17 cellular contexts compared by ENCODE assay signal in genomic region chr2:64251497-64252277, GRCh38.
"Had no signal": no experiment of that assay in that cellular context is flagged by ENCODE, and none has a peak within 500 bp of the region (broad histone marks: within the 10 kb centered on the region; RNA-seq: fewer than 3 reads in every experiment).

No MANE protein-coding gene starts in this region.

- H3K27me3 ChIP-seq: ascending aorta, esophagus muscularis mucosa, gastroesophageal sphincter, heart left ventricle, tibial nerve had no signal

- H3K36me3 ChIP-seq: ascending aorta, esophagus muscularis mucosa, gastroesophageal sphincter, heart left ventricle, tibial nerve had no signal

- FAIRE-seq: urothelium cell line had no signal

- H3K4me3 ChIP-seq: ascending aorta, coronary artery, esophagus muscularis mucosa, gastroesophageal sphincter, heart left ventricle, psoas muscle, tibial nerve had no signal

- DNase-seq: activated CD4-positive, alpha-beta T cell treated with anti-CD3 and anti-CD28 coated beads, Interleukin-2, amount 50 U/mL, for 1 hour; activated CD8-positive, alpha-beta memory T cell treated with anti-CD3 and anti-CD28 coated beads for 24 hours; activated gamma-delta T cell; activated T-cell treated with anti-CD3 and anti-CD28 coated beads, Interleukin-2, amount 50 U/mL, for 72 hours; effector CD4-positive, alpha-beta T cell; heart left ventricle; mesenchymal stem cell; naive thymus-derived CD8-positive, alpha-beta T cell; psoas muscle; right cardiac atrium had no signal

- ATAC-seq: activated CD4-positive, CD25-positive, alpha-beta regulatory T cell treated with anti-CD3 and anti-CD28 coated beads, Interleukin-2, amount 50 U/mL, for 24 hours; activated T-cell treated with anti-CD3 and anti-CD28 coated beads, Interleukin-2, amount 50 U/mL, for 72 hours; gastroesophageal sphincter; heart left ventricle; naive thymus-derived CD8-positive, alpha-beta T cell; psoas muscle; right cardiac atrium had no signal

- H3K9me3 ChIP-seq: ascending aorta, esophagus muscularis mucosa, gastroesophageal sphincter, heart left ventricle, psoas muscle, tibial nerve had no signal

- H3K27ac ChIP-seq: ascending aorta, coronary artery, esophagus muscularis mucosa, gastroesophageal sphincter, heart left ventricle, psoas muscle, tibial nerve had no signal

- H3K4me1 ChIP-seq: psoas muscle, tibial nerve had no signal
